ENCODE assay signal across 3 cellular contexts in genomic region chr12:82529954-82530353, GRCh38.
"Had no signal": no experiment of that assay in that cellular context is flagged by ENCODE, and none has a peak within 500 bp of the region (broad histone marks: within the 10 kb centered on the region; RNA-seq: fewer than 3 reads in every experiment).

No MANE protein-coding gene starts in this region.

- DNase-seq: GDM1, GF-D8 had no signal

- H3K4me3 ChIP-seq: GM12878 had no signal
